In the genomic region with DNA sequence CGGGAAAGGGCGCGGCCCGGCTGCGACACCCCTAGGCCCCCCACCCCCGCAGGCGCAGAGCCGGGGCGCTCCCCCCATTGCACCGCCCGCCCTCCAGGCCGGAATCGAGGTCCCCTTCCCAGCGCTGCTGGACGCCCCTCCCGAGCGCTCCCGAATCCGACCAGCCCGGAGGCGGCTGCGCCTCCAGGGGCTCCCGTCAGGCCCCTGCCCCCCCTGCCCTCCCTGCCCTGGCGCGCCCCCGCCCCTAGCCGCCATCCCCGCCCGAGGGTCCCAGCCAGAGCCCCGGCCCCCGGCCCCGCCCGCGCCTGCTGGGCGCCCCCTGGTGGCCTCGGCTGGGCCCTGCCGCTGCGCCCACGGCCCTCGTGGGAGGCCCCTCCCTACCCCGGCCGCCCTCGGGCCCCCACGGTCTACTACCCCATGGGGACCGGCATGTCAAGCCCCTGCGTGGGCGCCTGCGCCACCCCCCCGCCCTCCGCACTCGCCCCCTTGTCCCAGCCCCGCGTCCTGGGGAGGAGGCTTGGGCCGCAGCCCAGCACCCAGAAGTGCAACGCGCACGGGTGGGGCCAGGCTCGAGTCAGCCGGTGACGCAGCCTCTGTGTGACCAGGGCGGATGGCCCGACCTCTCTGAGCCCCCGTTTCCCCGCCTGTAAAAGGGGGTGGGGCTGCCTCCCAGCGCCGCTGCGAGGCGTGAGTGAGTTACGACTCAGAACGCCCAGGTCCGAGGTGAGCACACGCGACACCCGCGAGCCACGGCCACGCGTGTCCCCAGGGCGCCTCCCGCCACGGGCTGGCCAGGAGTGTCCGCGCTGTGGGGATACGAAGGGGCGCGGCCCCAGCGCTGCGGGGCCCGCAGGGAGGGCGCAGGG, we compare ENCODE assay signal across 8 cellular contexts.
DNase-seq lines count a peak whose midpoint lies in the region; ATAC-seq and TF ChIP-seq lines count a peak whose summit lies in the region.

No MANE protein-coding gene starts in this region.

- no peak for TF ChIP-seq POLR2A in adrenal gland (IDR thresholded peaks at IDR 0.05)

- no peaks in the 10 kb centered on the region for H3K27me3 ChIP-seq in CD4-positive, alpha-beta T cell (ENCODE audit: control insufficient read depth, insufficient read depth, low read length)
- no peaks in the 10 kb centered on the region for H3K27me3 ChIP-seq in adrenal gland
- no peaks in the 10 kb centered on the region for H3K27me3 ChIP-seq in right atrium auricular region

- no peaks in the 10 kb centered on the region for H3K9me3 ChIP-seq in CD4-positive, alpha-beta T cell (ENCODE audit: control insufficient read depth, low read length)
- H3K9me3 ChIP-seq in T-helper 17 cell (ENCODE audit: control insufficient read depth, low read length, poor library complexity, severe bottlenecking) (no peaks in the 10 kb centered on the region), adrenal gland (replicated peaks in 1 of 3) (no peaks in the 10 kb centered on the region), right atrium auricular region (no peaks in the 10 kb centered on the region)

- peak overlapping the region; percentile 86 for H3K4me3 Mint-ChIP-seq in CD4-positive, alpha-beta T cell
- peak overlapping the region; percentile 77 for H3K4me3 Mint-ChIP-seq in T-helper 17 cell

- intact Hi-C loops in CD4-positive, alpha-beta T cell (cut with DNase I, micrococcal nuclease): no loop called here
- intact Hi-C loops in adrenal gland (cut with DNase I): no loop called here

- H3K36me3 Mint-ChIP-seq in CD4-positive, alpha-beta T cell (ENCODE audit: low read depth): no peaks in the 10 kb centered on the region
- H3K36me3 Mint-ChIP-seq in T-helper 17 cell (ENCODE audit: low read depth): no peaks in the 10 kb centered on the region

- H3K9me3 Mint-ChIP-seq in CD4-positive, alpha-beta T cell: no peaks in the 10 kb centered on the region

- POLR2A ChIA-PET in CD4-positive, alpha-beta T cell (lab: Charles Lee): interaction anchor here (0.7 to 1.4 kb wide), 7 partner anchors 26 to 905 kb away, joined by 3 to 28 read pairs (median 3); partner anchors contain the start of genes MYL5, SLBP and UVSSA

- ATAC-seq in CD4-positive, alpha-beta T cell (ENCODE audit: poor library complexity): peak; percentile 27
- ATAC-seq in HG03460 (IDR thresholded peaks at IDR 0.05; ENCODE audit: unreplicated experiment): peak; percentile 40
- ATAC-seq in T-helper 17 cell: peak; percentile 43
- ATAC-seq in GM18502 (IDR thresholded peaks at IDR 0.05; ENCODE audit: poor library complexity, unreplicated experiment): no peak

- DNase-seq in CD4-positive, alpha-beta T cell: peak; percentile 53 to 73 (median 65)
- DNase-seq in T-helper 17 cell (peak; percentile 68 to 73 (median 68)), adrenal gland (peak; percentile 74 to 81 (median 76)), right atrium auricular region (ENCODE audit: low spot score) (peak; percentile 92), skeletal muscle cell (ENCODE audit: low read depth) (peak; percentile 19), SK-N-DZ (ENCODE audit: low spot score) (no peak)

- peak; percentile 44 for TF ChIP-seq CTCF in CD4-positive, alpha-beta T cell (IDR thresholded peaks at IDR 0.05)
- TF ChIP-seq CTCF in adrenal gland (IDR thresholded peaks at IDR 0.05) (peak in 4 of 6 experiments; percentile 23 to 67 (median 37)), right atrium auricular region (IDR thresholded peaks at IDR 0.05) (peak; percentile 93 to 99)

- H3K27ac ChIP-seq in CD4-positive, alpha-beta T cell (ENCODE audit: low read depth, low read length): peak overlapping the region; percentile 65
- peak overlapping the region in 4 of 5 donors; percentile 9 to 92 (median 72) for H3K27ac ChIP-seq in adrenal gland
- H3K27ac ChIP-seq in right atrium auricular region: peak overlapping the region; percentile 85 to 87

- peak overlapping the region; percentile 63 for H3K27ac Mint-ChIP-seq in CD4-positive, alpha-beta T cell
- H3K27ac Mint-ChIP-seq in T-helper 17 cell: no peak overlapping the region

- CTCF ChIA-PET in CD4-positive, alpha-beta T cell (lab: Charles Lee): no interaction called here

- H3K27me3 Mint-ChIP-seq in CD4-positive, alpha-beta T cell: no peaks in the 10 kb centered on the region
- no peaks in the 10 kb centered on the region for H3K27me3 Mint-ChIP-seq in T-helper 17 cell

- WGBS in adrenal gland, 4 donors: 0 to 1% (median 0%) methylated on average over 14 to 90 of the region's 90 CpGs

- H3K4me1 ChIP-seq in adrenal gland (replicated peaks in 1 of 2) (peaks cover 0 to 7% of the 10 kb centered on the region in 2 donors), right atrium auricular region (peaks cover 0 to 29% of the 10 kb centered on the region in 2 donors)

- H3K36me3 ChIP-seq in adrenal gland (replicated peaks in 1 of 2) (no peaks in the 10 kb centered on the region), right atrium auricular region (no peaks in the 10 kb centered on the region)

- no peaks in the 10 kb centered on the region for H3K4me1 Mint-ChIP-seq in CD4-positive, alpha-beta T cell (ENCODE audit: low read depth)
- H3K4me1 Mint-ChIP-seq in T-helper 17 cell: peaks cover 6% of the 10 kb centered on the region

- H3K4me3 ChIP-seq in adrenal gland (peak overlapping the region in 2 of 4 donors; percentile 30 to 92), right atrium auricular region (peak overlapping the region; percentile 53 to 69), skeletal muscle cell (ENCODE audit: low read depth, low read length) (peak overlapping the region; percentile 57)

Comparison
In these comparisons a context has a peak if more than half of its experiments do, and no peak if none do; other contexts are left out.
1. CTCF ChIP-seq: peak in every context shown above with its lines; median percentile 96 in right atrium auricular region; 44 in CD4-positive, alpha-beta T cell; 37 in adrenal gland.